ENCODE assay signal across 8 cellular contexts in genomic region chr9:34884732-34885131, GRCh38.
DNase-seq lines count a peak whose midpoint lies in the region; ATAC-seq and TF ChIP-seq lines count a peak whose summit lies in the region.
"Had no signal": no experiment of that assay in that cellular context is flagged by ENCODE, and none has a peak within 500 bp of the region (broad histone marks: within the 10 kb centered on the region; RNA-seq: fewer than 3 reads in every experiment).

No MANE protein-coding gene starts in this region.

- no peak overlapping the region for H3K4me3 Mint-ChIP-seq in T-helper 2 cell treated with Interferon-gamma antibody and Interleukin-4, amounts not matched to agents 5 μg/mL and 100 μg/mL, for 36 hours
- H3K4me3 Mint-ChIP-seq in WTC11 (no peak overlapping the region), endodermal cell (no peak overlapping the region)

- H3K36me3 Mint-ChIP-seq in T-helper 2 cell treated with Interferon-gamma antibody and Interleukin-4, amounts not matched to agents 5 μg/mL and 100 μg/mL, for 36 hours (ENCODE audit: low read depth), result no peaks in the 10 kb centered on the region
- no peaks in the 10 kb centered on the region for H3K36me3 Mint-ChIP-seq in WTC11
- no peaks in the 10 kb centered on the region for H3K36me3 Mint-ChIP-seq in endodermal cell (ENCODE audit: low read depth)

- H3K9ac ChIP-seq in endodermal cell (ENCODE audit: extremely low read depth, low read length, poor library complexity, severe bottlenecking), result no peak overlapping the region

- H3K4me2 ChIP-seq in osteoblast (ENCODE audit: insufficient read depth, low read length), result no peak overlapping the region

- H3K27ac ChIP-seq in endodermal cell (ENCODE audit: low read depth, low read length) (no peak overlapping the region), osteoblast (ENCODE audit: low read depth, low read length) (no peak overlapping the region)

- DNase-seq in GM19240 (ENCODE audit: insufficient read length, low spot score) (peak; percentile 12), WTC11 (ENCODE audit: low spot score) (no peak), endodermal cell (no peak), osteoblast (ENCODE audit: insufficient read length, low spot score, missing footprints) (no peak)
- DNase-seq in T-helper 2 cell treated with Interferon-gamma antibody and Interleukin-4, amounts not matched to agents 5 μg/mL and 100 μg/mL, for 36 hours (ENCODE audit: low spot score), result peak; percentile 41
- DNase-seq in stimulated activated CD4-positive, alpha-beta T cell treated with anti-CD3 and anti-CD28 coated beads, Interleukin-4, amount 100 ng/mL, for 1 hour, result peak; percentile 17
- DNase-seq: head of caudate nucleus had no signal

- H3K27me3 Mint-ChIP-seq in T-helper 2 cell treated with Interferon-gamma antibody and Interleukin-4, amounts not matched to agents 5 μg/mL and 100 μg/mL, for 36 hours (ENCODE audit: low read depth), result peaks cover 6% of the 10 kb centered on the region
- peaks cover 25% of the 10 kb centered on the region for H3K27me3 Mint-ChIP-seq in WTC11 (ENCODE audit: low read depth)
- peaks cover 21% of the 10 kb centered on the region for H3K27me3 Mint-ChIP-seq in endodermal cell (ENCODE audit: insufficient read depth)

- H3K36me3 ChIP-seq in endodermal cell (ENCODE audit: control insufficient read depth, insufficient read depth, low read length) (no peaks in the 10 kb centered on the region), osteoblast (ENCODE audit: insufficient read depth, low read length) (no peaks in the 10 kb centered on the region)

- H3K9me3 Mint-ChIP-seq in T-helper 2 cell treated with Interferon-gamma antibody and Interleukin-4, amounts not matched to agents 5 μg/mL and 100 μg/mL, for 36 hours, result no peaks in the 10 kb centered on the region
- H3K9me3 Mint-ChIP-seq in WTC11, result peaks cover under 1% of the 10 kb centered on the region; the same call in 1 of the 2 replicates
- no peaks in the 10 kb centered on the region for H3K9me3 Mint-ChIP-seq in endodermal cell

- H3K4me3 ChIP-seq in endodermal cell (ENCODE audit: low read length), result no peak overlapping the region
- no peak overlapping the region for H3K4me3 ChIP-seq in osteoblast (ENCODE audit: insufficient read depth, low read length)

- no peaks in the 10 kb centered on the region for H3K4me1 Mint-ChIP-seq in T-helper 2 cell treated with Interferon-gamma antibody and Interleukin-4, amounts not matched to agents 5 μg/mL and 100 μg/mL, for 36 hours (ENCODE audit: low read depth)
- H3K4me1 Mint-ChIP-seq in WTC11 (no peaks in the 10 kb centered on the region), endodermal cell (no peaks in the 10 kb centered on the region)

- H4K20me1 ChIP-seq in osteoblast (ENCODE audit: insufficient read depth, low read length), result no peaks in the 10 kb centered on the region

- H3K4me1 ChIP-seq in endodermal cell (ENCODE audit: control insufficient read depth, insufficient read depth, low read length), result no peaks in the 10 kb centered on the region
- H3K4me1 ChIP-seq in osteoblast (ENCODE audit: insufficient read depth, low read length), result peaks cover 3% of the 10 kb centered on the region

- H3K27me3 ChIP-seq in endodermal cell (ENCODE audit: control insufficient read depth, insufficient read depth, low read length, poor library complexity, severe bottlenecking) (peaks cover 35% of the 10 kb centered on the region), osteoblast (ENCODE audit: insufficient read depth, low read length) (peaks cover 10% of the 10 kb centered on the region)

- no peak overlapping the region for H3K27ac Mint-ChIP-seq in T-helper 2 cell treated with Interferon-gamma antibody and Interleukin-4, amounts not matched to agents 5 μg/mL and 100 μg/mL, for 36 hours
- H3K27ac Mint-ChIP-seq in WTC11, result no peak overlapping the region
- no peak overlapping the region for H3K27ac Mint-ChIP-seq in endodermal cell

- CTCF ChIA-PET in WTC11 (lab: Charles Lee), result no interaction called here

- H2AFZ ChIP-seq in osteoblast (ENCODE audit: low read length), result no peak overlapping the region

- POLR2A ChIA-PET in WTC11 (lab: Charles Lee), result no interaction called here

- no peak for TF ChIP-seq CTCF in WTC11 (IDR thresholded peaks at IDR 0.05)
- no peak for TF ChIP-seq CTCF in endodermal cell (conservative IDR thresholded peaks at IDR 0.05)
- TF ChIP-seq CTCF in osteoblast (IDR thresholded peaks at IDR 0.05; ENCODE audit: extremely low read depth, low read depth, low read length), result no peak

- no peaks in the 10 kb centered on the region for H3K9me3 ChIP-seq in endodermal cell (ENCODE audit: control insufficient read depth, low read length)
- no peaks in the 10 kb centered on the region for H3K9me3 ChIP-seq in osteoblast (ENCODE audit: low read depth, low read length)

- ATAC-seq in HG02678 (IDR thresholded peaks at IDR 0.05; ENCODE audit: unreplicated experiment) (peak; percentile 74), WTC11 (no peak)

- 80 to 92% methylated on average over 1 to 2 of the region's 2 CpGs for WGBS in endodermal cell (ENCODE audit: insufficient coverage in 1 of 2, insufficient read length in 1 of 2), 2 experiments

- H3K79me2 ChIP-seq in osteoblast (ENCODE audit: insufficient read depth, low read length), result no peaks in the 10 kb centered on the region

TF ChIP-seq in WTC11, 78 proteins besides CTCF, POLR2A, EP300 and RAD21:
- no peak for TF ChIP-seq SMAD3 (CRISPR knock-in tag; IDR thresholded peaks at IDR 0.05; ENCODE audit: borderline replicate concordance)
- no peak for TF ChIP-seq HMGXB4 (CRISPR knock-in tag; IDR thresholded peaks at IDR 0.05)

Comparison
In these comparisons a context has a peak if more than half of its experiments do, and no peak if none do; other contexts are left out.
1. DNase-seq: peak in GM19240 (single experiment), T-helper 2 cell treated with Interferon-gamma antibody and Interleukin-4, amounts not matched to agents 5 μg/mL and 100 μg/mL, for 36 hours (single experiment) and stimulated activated CD4-positive, alpha-beta T cell treated with anti-CD3 and anti-CD28 coated beads, Interleukin-4, amount 100 ng/mL, for 1 hour (single experiment); none in WTC11 (single experiment), endodermal cell (single experiment) and osteoblast (single experiment).